In the genomic region with DNA sequence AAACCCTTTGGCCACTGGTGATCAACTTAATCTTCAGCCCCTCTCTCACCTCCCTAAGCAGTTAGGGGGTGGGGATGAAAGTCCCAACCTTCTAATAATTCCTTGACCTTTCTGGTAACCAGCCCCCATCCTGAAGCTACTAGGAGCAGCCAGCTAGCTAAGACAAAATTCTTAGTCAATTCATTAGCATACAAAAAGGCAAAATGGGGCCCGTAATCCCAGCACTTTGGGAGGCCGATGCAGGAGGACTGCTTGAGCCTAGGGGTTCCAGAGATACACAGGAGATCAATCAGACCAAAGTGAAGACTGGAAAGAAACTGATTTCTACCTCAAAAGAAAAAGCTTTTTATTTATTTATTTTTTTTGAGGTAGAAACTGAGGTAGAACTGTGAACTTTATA, we compare ENCODE assay signal across 11 cellular contexts. TPM values are rescaled to one million over a fixed set of nuclear protein-coding genes. Genes with fewer than 3 reads are reported as not detected.
DNase-seq lines count a peak whose midpoint lies in the region; ATAC-seq, FAIRE-seq and TF ChIP-seq lines count a peak whose summit lies in the region.
"Had no signal": no experiment of that assay in that cellular context is flagged by ENCODE, and none has a peak within 500 bp of the region (broad histone marks: within the 10 kb centered on the region; RNA-seq: fewer than 3 reads in every experiment).

No MANE protein-coding gene starts in this region.

- TF ChIP-seq POLR2A in GM12878 (IDR thresholded peaks at IDR 0.05; ENCODE audit: low read depth, low read length): no peak
- TF ChIP-seq POLR2A in body of pancreas (IDR thresholded peaks at IDR 0.05): no peak

- H2AFZ ChIP-seq in GM12878 (ENCODE audit: control insufficient read depth, low read depth, low read length): no peak overlapping the region

- SMC1A ChIA-PET in GM12878 (lab: Charles Lee; ENCODE audit: uncharacterized antibody, unreplicated experiment): interaction anchor here (1.0 to 2.4 kb wide), 7 partner anchors 10 to 70 kb away, joined by 3 to 16 read pairs (median 4); no protein-coding TSS in a partner anchor

- RAD21 ChIA-PET in GM12878 (lab: Charles Lee; ENCODE audit: unreplicated experiment): interaction anchor here (0.9 to 1.3 kb wide), 4 partner anchors 10 to 201 kb away, joined by 3 read pairs; no protein-coding TSS in a partner anchor

- TF ChIP-seq RAD21 in GM12878 (IDR thresholded peaks at IDR 0.05; ENCODE audit: insufficient read depth, low read depth, low read length): no peak

- H3K4me1 ChIP-seq in CD4-positive, alpha-beta memory T cell (ENCODE audit: insufficient read depth, low read length): peaks cover 43% of the 10 kb centered on the region
- H3K4me1 ChIP-seq in GM12878 (ENCODE audit: control insufficient read depth, insufficient read depth, low read length): no peaks in the 10 kb centered on the region
- peaks cover 24 to 27% of the 10 kb centered on the region in 2 donors for H3K4me1 ChIP-seq in naive thymus-derived CD4-positive, alpha-beta T cell (ENCODE audit: control insufficient read depth in 2 of 2, insufficient read depth in 2 of 2, low read length in 2 of 2)
- H3K4me1 ChIP-seq in body of pancreas: peaks cover 28% of the 10 kb centered on the region

- H3K4me1 Mint-ChIP-seq in CD4-positive, alpha-beta memory T cell: peaks cover 39 to 69% (median 57%) of the 10 kb centered on the region in 4 donors
- peaks cover 71% of the 10 kb centered on the region for H3K4me1 Mint-ChIP-seq in HFFc6 (ENCODE audit: low read depth)
- H3K4me1 Mint-ChIP-seq in naive thymus-derived CD4-positive, alpha-beta T cell: peaks cover 30 to 81% (median 67%) of the 10 kb centered on the region in 7 donors

- peaks cover 69% of the 10 kb centered on the region for H3K79me2 ChIP-seq in GM12878 (ENCODE audit: control insufficient read depth, insufficient read depth, low read length)

- FAIRE-seq in GM12878 (lab: Jason Lieb, UNC): no peak

- peak overlapping the region in 7 of 8 donors; percentile 54 to 99 (median 62) for H3K4me3 Mint-ChIP-seq in CD4-positive, alpha-beta memory T cell
- H3K4me3 Mint-ChIP-seq in HFFc6: peak overlapping the region; percentile 100
- H3K4me3 Mint-ChIP-seq in naive thymus-derived CD4-positive, alpha-beta T cell: peak overlapping the region in 9 of 10 donors; percentile 55 to 100 (median 73)

- H4K20me1 ChIP-seq in GM12878 (ENCODE audit: control insufficient read depth, insufficient read depth): no peaks in the 10 kb centered on the region

- H3K9ac ChIP-seq in GM12878 (ENCODE audit: control insufficient read depth, insufficient read depth, low read length): peak overlapping the region; percentile 8; the same call in 1 of the 2 replicates

- 96% methylated on average over 2 of the region's 2 CpGs for WGBS in GM12878 (ENCODE audit: insufficient coverage, insufficient replicate concordance, low lambda C conversion rate, missing lambda C conversion rate)
- 93 to 96% methylated on average over 2 of the region's 2 CpGs for WGBS in body of pancreas, 2 donors

- in situ Hi-C loops in GM12878 (cut with MboI): no loop called here

- peak overlapping the region in 4 of 7 donors; percentile 16 to 78 (median 54) for H3K27ac Mint-ChIP-seq in CD4-positive, alpha-beta memory T cell
- H3K27ac Mint-ChIP-seq in HFFc6: peak overlapping the region; percentile 35; the same call in 1 of the 2 replicates
- H3K27ac Mint-ChIP-seq in naive thymus-derived CD4-positive, alpha-beta T cell: peak overlapping the region in 2 of 9 donors; percentile 47 to 95

- no peaks in the 10 kb centered on the region for H3K9me3 Mint-ChIP-seq in CD4-positive, alpha-beta memory T cell
- no peaks in the 10 kb centered on the region for H3K9me3 Mint-ChIP-seq in HFFc6
- H3K9me3 Mint-ChIP-seq in naive thymus-derived CD4-positive, alpha-beta T cell: no peaks in the 10 kb centered on the region

- H3K27ac ChIP-seq in CD4-positive, alpha-beta memory T cell (ENCODE audit: low read depth, low read length): no peak overlapping the region
- H3K27ac ChIP-seq in GM12878 (ENCODE audit: control insufficient read depth, insufficient read depth) (no peak overlapping the region), body of pancreas (no peak overlapping the region)
- no peak overlapping the region for H3K27ac ChIP-seq in naive thymus-derived CD4-positive, alpha-beta T cell (ENCODE audit: low read depth, low read length)

- no peak overlapping the region for H3K4me3 ChIP-seq in CD4-positive, alpha-beta memory T cell (ENCODE audit: low read length in 2 of 2)
- H3K4me3 ChIP-seq in GM12878 (peak overlapping the region; percentile 89), body of pancreas (no peak overlapping the region)
- no peak overlapping the region for H3K4me3 ChIP-seq in naive thymus-derived CD4-positive, alpha-beta T cell (ENCODE audit: low read length)

- ATAC-seq in GM12878: no peak
- ATAC-seq in naive thymus-derived CD4-positive, alpha-beta T cell: no peak
- no peak for ATAC-seq in body of pancreas

- peak overlapping the region; percentile 52; the same call in 1 of the 2 replicates for H3K4me2 ChIP-seq in GM12878 (ENCODE audit: control insufficient read depth, insufficient read depth)

- POLR2A ChIA-PET in CD4-positive, alpha-beta memory T cell (lab: Charles Lee; ENCODE audit: partially characterized antibody): interaction anchor here (1.0 kb wide), 1 partner anchor 11 kb away, joined by 3 read pairs; no protein-coding TSS in a partner anchor
- POLR2A ChIA-PET in GM12878 (lab: Charles Lee): interaction anchor here (0.6 to 3.2 kb wide), 2 partner anchors 10 to 108 kb away, joined by 3 to 21 read pairs; no protein-coding TSS in a partner anchor
- POLR2A ChIA-PET in naive thymus-derived CD4-positive, alpha-beta T cell (lab: Charles Lee): no interaction called here

- no peaks in the 10 kb centered on the region for H3K9me3 ChIP-seq in CD4-positive, alpha-beta memory T cell (ENCODE audit: control insufficient read depth in 1 of 2, low read length in 2 of 2)
- H3K9me3 ChIP-seq in GM12878 (replicated peaks; ENCODE audit: control insufficient read depth, insufficient read depth, low read length) (no peaks in the 10 kb centered on the region), body of pancreas (no peaks in the 10 kb centered on the region)
- H3K9me3 ChIP-seq in naive thymus-derived CD4-positive, alpha-beta T cell (ENCODE audit: control insufficient read depth in 2 of 3, low read length in 3 of 3): no peaks in the 10 kb centered on the region

- TF ChIP-seq CTCF in HFFc6 (IDR thresholded peaks at IDR 0.05) (no peak), GM12878 (IDR thresholded peaks at IDR 0.05 in 2 of 3, conservative IDR thresholded peaks at IDR 0.05 in 1 of 3; ENCODE audit: control insufficient read depth in 2 of 3, extremely low read depth in 1 of 3, insufficient read depth in 1 of 3, low read depth in 3 of 3, low read length in 3 of 3) (no peak), body of pancreas (IDR thresholded peaks at IDR 0.05) (no peak)

- BruUV-seq in GM12878 (replicated peaks; lab: Mats Ljungman, UMichigan): no TSS peak

- CTCF ChIA-PET in CD4-positive, alpha-beta memory T cell (lab: Charles Lee; ENCODE audit: partially characterized antibody): interaction anchor here (1.0 to 2.3 kb wide), 3 partner anchors 10 to 38 kb away, joined by 3 to 7 read pairs (median 7); no protein-coding TSS in a partner anchor
- CTCF ChIA-PET in GM12878 (lab: Yijun Ruan, JAX): interaction anchor here (0.6 to 2.2 kb wide), 6 partner anchors 9 to 576 kb away, joined by 3 to 6 read pairs (median 4); no protein-coding TSS in a partner anchor
- CTCF ChIA-PET in naive thymus-derived CD4-positive, alpha-beta T cell (lab: Charles Lee): no interaction called here

- no peak for TF ChIP-seq EP300 in GM12878 (IDR thresholded peaks at IDR 0.05; ENCODE audit: borderline replicate concordance in 1 of 2, control insufficient read depth in 1 of 2, low read depth in 2 of 2, low read length in 2 of 2)

- H3K27me3 ChIP-seq in CD4-positive, alpha-beta memory T cell (ENCODE audit: insufficient read depth, low read length): no peaks in the 10 kb centered on the region
- H3K27me3 ChIP-seq in GM12878 (replicated peaks in 1 of 2; ENCODE audit: control insufficient read depth in 2 of 2, insufficient read depth in 2 of 2, low read length in 1 of 2) (no peaks in the 10 kb centered on the region), body of pancreas (no peaks in the 10 kb centered on the region)
- H3K27me3 ChIP-seq in naive thymus-derived CD4-positive, alpha-beta T cell (ENCODE audit: control insufficient read depth in 2 of 2, insufficient read depth in 2 of 2, low read length in 2 of 2): no peaks in the 10 kb centered on the region

- H3K36me3 Mint-ChIP-seq in CD4-positive, alpha-beta memory T cell: peaks cover 5 to 9% of the 10 kb centered on the region in 2 donors
- H3K36me3 Mint-ChIP-seq in HFFc6 (ENCODE audit: low read depth): peaks cover 28% of the 10 kb centered on the region
- peaks cover 0 to 31% (median 11%) of the 10 kb centered on the region in 5 donors for H3K36me3 Mint-ChIP-seq in naive thymus-derived CD4-positive, alpha-beta T cell

- intact Hi-C loops in CD4-positive, alpha-beta memory T cell (cut with micrococcal nuclease): no loop called here
- intact Hi-C loops in GM12878 (cut with micrococcal nuclease; ENCODE audit: unreplicated experiment): no loop called here
- intact Hi-C loops in naive thymus-derived CD4-positive, alpha-beta T cell (cut with micrococcal nuclease): no loop called here
- intact Hi-C loops in head of caudate nucleus (cut with DNase I): no loop called here
- intact Hi-C loops in body of pancreas (cut with DNase I): no loop called here

- peaks cover 0 to 2% of the 10 kb centered on the region in 2 donors for H3K27me3 Mint-ChIP-seq in CD4-positive, alpha-beta memory T cell
- peaks cover 2% of the 10 kb centered on the region for H3K27me3 Mint-ChIP-seq in HFFc6 (ENCODE audit: insufficient read depth)
- peaks cover 0 to 4% (median 0%) of the 10 kb centered on the region in 5 donors for H3K27me3 Mint-ChIP-seq in naive thymus-derived CD4-positive, alpha-beta T cell

- no peaks in the 10 kb centered on the region for H3K36me3 ChIP-seq in CD4-positive, alpha-beta memory T cell (ENCODE audit: insufficient read depth, low read length)
- H3K36me3 ChIP-seq in GM12878 (ENCODE audit: control insufficient read depth in 2 of 2, insufficient read depth in 2 of 2, low read length in 1 of 2) (no peaks in the 10 kb centered on the region), body of pancreas (replicated peaks in 1 of 2; ENCODE audit: insufficient read depth in 1 of 2, low read depth in 2 of 2) (no peaks in the 10 kb centered on the region)
- H3K36me3 ChIP-seq in naive thymus-derived CD4-positive, alpha-beta T cell (ENCODE audit: control insufficient read depth in 2 of 3, insufficient read depth in 3 of 3, low read length in 3 of 3): peaks cover 0 to 5% (median 0%) of the 10 kb centered on the region in 3 experiments

- DNase-seq in CD4-positive, alpha-beta memory T cell: no peak
- no peak for DNase-seq in HFFc6
- no peak for DNase-seq in GM12878 (ENCODE audit: low read depth, low spot score)
- DNase-seq in naive thymus-derived CD4-positive, alpha-beta T cell: no peak
- no peak for DNase-seq in DMS53 treated with DMSO at 0.1 percent for 48 hours (lab: John Stamatoyannopoulos, UW; ENCODE audit: unreplicated experiment)
- DNase-seq in head of caudate nucleus: no peak
- DNase-seq in NAMALWA (ENCODE audit: low spot score): no peak
- no peak for DNase-seq in body of pancreas
- DNase-seq: activated effector memory CD4-positive, alpha-beta T cell treated with anti-CD3 and anti-CD28 coated beads, Interleukin-2, amount 50 U/mL, for 16 hours; effector CD4-positive, alpha-beta T cell; posterior cingulate gyrus had no signal

RNA-seq across cellular contexts. Expression of gene ASCC3, which starts 1.8 kb away (rescaled TPM):
- total RNA-seq in CD4-positive, alpha-beta memory T cell: 10 to 100 TPM; 54.1 to 57.9 TPM
- polyA plus RNA-seq in CD4-positive, alpha-beta memory T cell: 10 to 100 TPM; 13.0 to 32.0 TPM
- 100 to 1,000 TPM in 1 of 6 experiments, 10 to 100 TPM in 5; 96.1 to 101 (median 97.8) TPM for total RNA-seq in HFFc6 (2021; fragmentation: NEBNext Ultra II Directional; extraction: Animal tissue kit (Norgen Biotek cat#: 25700))
- 278 and 279 TPM in 2 replicates for total RNA-seq in GM12878 (2013; cell fraction: nucleolus; rRNA removed)
- 52.8 and 58.9 TPM in 2 replicates for total RNA-seq in GM12878 (2014; rRNA removed)
- 69.9 and 70.4 TPM in 2 replicates for total RNA-seq in GM12878 (2014; rRNA removed; fragmentation: Illumina TruSeq; extraction: Trizol)
- 56.7 and 59.2 TPM in 2 replicates for total RNA-seq in GM12878 (2021)
- 11.2 TPM for polyA plus RNA-seq in GM12878 (2011; ENCODE audit: low read depth)
- 58.9 and 77.3 TPM in 2 replicates for polyA plus RNA-seq in GM12878 (2011; rRNA removed)
- polyA plus RNA-seq in GM12878 (2011; cell fraction: cytosol; rRNA removed): 25.4 and 25.8 TPM in 2 replicates
- polyA plus RNA-seq in GM12878 (2011; cell fraction: nucleus; rRNA removed): 34.9 and 35.7 TPM in 2 replicates
- 19.4 and 31.0 TPM in 2 replicates for polyA plus RNA-seq in GM12878 (2012)
- polyA plus RNA-seq in GM12878 (2014; fragmentation: Illumina TruSeq; extraction: Trizol): 48.4 and 55.6 TPM in 2 replicates
- polyA plus RNA-seq in GM12878 (2014; fragmentation: Nextera tagmentation; extraction: Ambion mirVana): 10 to 100 TPM; 19.9 to 22.2 TPM
- 18.8 and 25.8 TPM in 2 replicates for polyA plus RNA-seq in GM12878 (2014; rRNA removed)
- 10 to 100 TPM; 68.9 to 76.2 TPM for polyA plus RNA-seq in GM12878 (2016; fragmentation: Nextera tagmentation; extraction: Ambion mirVana)
- 93.3 and 137 TPM in 2 replicates for polyA minus RNA-seq in GM12878 (2011; rRNA and poly(A)+ RNA removed)
- 32.3 and 33.5 TPM in 2 replicates for polyA minus RNA-seq in GM12878 (2011; cell fraction: cytosol; rRNA and poly(A)+ RNA removed)
- 105 and 144 TPM in 2 replicates for polyA minus RNA-seq in GM12878 (2011; cell fraction: nucleus; rRNA and poly(A)+ RNA removed)
- 10 to 100 TPM; 40.7 to 73.8 (median 42.9) TPM for total RNA-seq in naive thymus-derived CD4-positive, alpha-beta T cell
- polyA plus RNA-seq in naive thymus-derived CD4-positive, alpha-beta T cell: 10 to 100 TPM; 19.6 to 26.4 TPM
- total RNA-seq in body of pancreas: 10 to 100 TPM; 16.8 to 26.5 TPM
